Comparison of ENCODE assay signal across 1 cellular context in the genomic region with DNA sequence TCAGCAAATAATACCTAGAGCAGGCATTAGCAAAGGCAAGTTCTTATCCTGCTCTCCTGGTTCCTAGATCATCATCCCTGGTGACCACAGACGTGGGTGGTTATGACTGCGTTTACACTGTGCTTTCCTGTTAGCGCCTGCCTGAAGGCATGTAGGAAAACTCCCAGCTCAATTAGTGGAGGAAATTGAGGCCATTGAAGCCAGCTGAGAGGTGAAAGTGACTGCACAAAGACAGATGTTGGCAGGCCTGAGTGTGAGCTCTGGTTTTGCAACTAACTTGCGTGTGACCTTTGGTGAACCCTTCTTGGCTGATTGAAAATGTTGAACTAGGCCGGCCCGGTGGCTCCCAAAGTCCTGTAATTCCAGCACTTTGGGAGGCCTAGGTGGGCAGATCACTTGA.
TF ChIP-seq lines count a peak whose summit lies in the region.

No MANE protein-coding gene starts in this region.

TF ChIP-seq in PFSK-1, 5 proteins besides CTCF, POLR2A, EP300 and RAD21:
- peak; percentile 61 for TF ChIP-seq FOXP2 (optimal IDR thresholded peaks at IDR 0.05; ENCODE audit: borderline replicate concordance, extremely low read depth, extremely low read length, insufficient read depth)
- TF ChIP-seq, protein P1, sequence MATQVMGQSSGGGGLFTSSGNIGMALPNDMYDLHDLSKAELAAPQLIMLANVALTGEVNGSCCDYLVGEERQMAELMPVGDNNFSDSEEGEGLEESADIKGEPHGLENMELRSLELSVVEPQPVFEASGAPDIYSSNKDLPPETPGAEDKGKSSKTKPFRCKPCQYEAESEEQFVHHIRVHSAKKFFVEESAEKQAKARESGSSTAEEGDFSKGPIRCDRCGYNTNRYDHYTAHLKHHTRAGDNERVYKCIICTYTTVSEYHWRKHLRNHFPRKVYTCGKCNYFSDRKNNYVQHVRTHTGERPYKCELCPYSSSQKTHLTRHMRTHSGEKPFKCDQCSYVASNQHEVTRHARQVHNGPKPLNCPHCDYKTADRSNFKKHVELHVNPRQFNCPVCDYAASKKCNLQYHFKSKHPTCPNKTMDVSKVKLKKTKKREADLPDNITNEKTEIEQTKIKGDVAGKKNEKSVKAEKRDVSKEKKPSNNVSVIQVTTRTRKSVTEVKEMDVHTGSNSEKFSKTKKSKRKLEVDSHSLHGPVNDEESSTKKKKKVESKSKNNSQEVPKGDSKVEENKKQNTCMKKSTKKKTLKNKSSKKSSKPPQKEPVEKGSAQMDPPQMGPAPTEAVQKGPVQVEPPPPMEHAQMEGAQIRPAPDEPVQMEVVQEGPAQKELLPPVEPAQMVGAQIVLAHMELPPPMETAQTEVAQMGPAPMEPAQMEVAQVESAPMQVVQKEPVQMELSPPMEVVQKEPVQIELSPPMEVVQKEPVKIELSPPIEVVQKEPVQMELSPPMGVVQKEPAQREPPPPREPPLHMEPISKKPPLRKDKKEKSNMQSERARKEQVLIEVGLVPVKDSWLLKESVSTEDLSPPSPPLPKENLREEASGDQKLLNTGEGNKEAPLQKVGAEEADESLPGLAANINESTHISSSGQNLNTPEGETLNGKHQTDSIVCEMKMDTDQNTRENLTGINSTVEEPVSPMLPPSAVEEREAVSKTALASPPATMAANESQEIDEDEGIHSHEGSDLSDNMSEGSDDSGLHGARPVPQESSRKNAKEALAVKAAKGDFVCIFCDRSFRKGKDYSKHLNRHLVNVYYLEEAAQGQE (IDR thresholded peaks at IDR 0.05; ENCODE audit: insufficient read depth in 1 of 2, low read depth in 2 of 2, low read length in 2 of 2) = peak in 1 of 2 experiments; percentile 75; a peak in 2 of 4 replicates
- peak; percentile 17; the same call in 1 of the 2 replicates for TF ChIP-seq TAF1 (IDR thresholded peaks at IDR 0.05; ENCODE audit: borderline replicate concordance, insufficient read depth, low read length)
- peak; percentile 70; the same call in 1 of the 2 replicates for TF ChIP-seq SIN3A (IDR thresholded peaks at IDR 0.05; ENCODE audit: borderline replicate concordance, insufficient read depth, low read length)
- peak; percentile 56; the same call in 1 of the 2 replicates for TF ChIP-seq POLR2AphosphoS5 (IDR thresholded peaks at IDR 0.05; ENCODE audit: low read depth, low read length)
